ENCODE assay signal across 28 cellular contexts in the genomic region with DNA sequence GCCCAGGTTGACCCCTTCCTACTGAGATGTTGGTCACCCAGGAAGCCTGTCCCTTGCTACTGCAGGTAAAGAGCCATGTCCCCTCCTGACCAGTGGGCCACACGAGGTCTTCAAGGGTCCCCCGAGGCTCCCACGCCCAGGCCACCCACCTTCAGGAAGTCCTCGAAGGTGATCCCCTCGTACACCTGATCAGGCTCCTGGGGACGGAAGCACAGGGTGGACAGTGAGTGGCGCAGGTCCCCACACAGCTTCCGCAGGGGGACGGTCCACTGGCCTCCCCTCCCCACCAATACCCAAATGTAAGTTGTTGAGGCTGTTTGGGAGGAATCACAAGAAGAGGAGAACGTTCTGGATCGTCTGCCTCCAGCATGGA. TPM values are rescaled to one million over a fixed set of nuclear protein-coding genes. Genes with fewer than 3 reads are reported as not detected.
"Had no signal": no experiment of that assay in that cellular context is flagged by ENCODE, and none has a peak within 500 bp of the region (broad histone marks: within the 10 kb centered on the region; RNA-seq: fewer than 3 reads in every experiment).

No MANE protein-coding gene starts in this region.

- H3K27me3 Mint-ChIP-seq: activated naive CD8-positive, alpha-beta T cell treated with anti-CD3 and anti-CD28 coated beads for 36 hours; dendritic cell treated with granulocyte-macrophage colony-stimulating factor and Interleukin-4, amounts not matched to agents 40 ng/mL and 50 ng/mL, for 4 days had no signal

- H3K4me3 Mint-ChIP-seq: activated naive CD4-positive, alpha-beta T cell treated with anti-CD3 and anti-CD28 coated beads for 36 hours; activated naive CD8-positive, alpha-beta T cell treated with anti-CD3 and anti-CD28 coated beads for 36 hours; dendritic cell treated with granulocyte-macrophage colony-stimulating factor and Interleukin-4, amounts not matched to agents 40 ng/mL and 50 ng/mL, for 4 days; endodermal cell; mesothelial cell of epicardium; naive thymus-derived CD4-positive, alpha-beta T cell; T-helper 1 cell treated with Interleukin-12 subunit alpha and Interleukin-12 subunit beta and Interleukin-4 antibody, amounts not matched to agents 30 μg/mL and 1 μg/mL, for 36 hours had no signal

- H3K4me1 ChIP-seq: foreskin keratinocyte, parathyroid adenoma, psoas muscle had no signal

- H3K36me3 ChIP-seq: brain microvascular endothelial cell, esophagus muscularis mucosa, tibial nerve had no signal

- DNase-seq: activated CD4-positive, alpha-beta T cell treated with anti-CD3 and anti-CD28 coated beads for 4 hours; activated CD4-positive, alpha-beta T cell treated with anti-CD3 and anti-CD28 coated beads, Interleukin-2, amount 50 U/mL, for 4 hours; activated effector memory CD4-positive, alpha-beta T cell treated with anti-CD3 and anti-CD28 coated beads, Interleukin-2, amount 50 U/mL, for 16 hours; activated naive CD4-positive, alpha-beta T cell treated with anti-CD3 and anti-CD28 coated beads for 36 hours; activated naive CD8-positive, alpha-beta T cell treated with anti-CD3 and anti-CD28 coated beads for 36 hours; activated T-cell treated with anti-CD3 and anti-CD28 coated beads for 4 hours; amniotic stem cell; central memory CD4-positive, alpha-beta T cell; foreskin keratinocyte; kidney glomerular epithelial cell; mammary epithelial cell; naive thymus-derived CD4-positive, alpha-beta T cell; occipital lobe; psoas muscle; stimulated activated CD4-positive, alpha-beta T cell treated with anti-CD3 and anti-CD28 coated beads, Interleukin-15, amount 100 ng/mL, for 24 hours; stimulated activated CD4-positive, alpha-beta T cell treated with anti-CD3 and anti-CD28 coated beads, Interleukin-2, amount 100 ng/mL, for 24 hours; stimulated activated naive CD4-positive, alpha-beta T cell; T-helper 9 cell had no signal

- H3K27ac ChIP-seq: brain microvascular endothelial cell, esophagus muscularis mucosa, foreskin keratinocyte, parathyroid adenoma, psoas muscle, tibial nerve, VCaP had no signal

- H3K79me2 ChIP-seq: parathyroid adenoma had no signal

- H3K27me3 ChIP-seq: heart left ventricle had no signal

- H3K9me3 Mint-ChIP-seq: activated naive CD4-positive, alpha-beta T cell treated with anti-CD3 and anti-CD28 coated beads for 36 hours; activated naive CD8-positive, alpha-beta T cell treated with anti-CD3 and anti-CD28 coated beads for 36 hours; dendritic cell treated with granulocyte-macrophage colony-stimulating factor and Interleukin-4, amounts not matched to agents 40 ng/mL and 50 ng/mL, for 4 days; endodermal cell; mesothelial cell of epicardium; T-helper 1 cell treated with Interleukin-12 subunit alpha and Interleukin-12 subunit beta and Interleukin-4 antibody, amounts not matched to agents 30 μg/mL and 1 μg/mL, for 36 hours had no signal

- H3K36me3 Mint-ChIP-seq: activated naive CD8-positive, alpha-beta T cell treated with anti-CD3 and anti-CD28 coated beads for 36 hours; mesothelial cell of epicardium; naive thymus-derived CD4-positive, alpha-beta T cell had no signal

- H3K9me3 ChIP-seq: esophagus muscularis mucosa, heart left ventricle, psoas muscle, tibial nerve had no signal

- ATAC-seq: psoas muscle had no signal

- H2AFZ ChIP-seq: parathyroid adenoma had no signal

- H3K4me3 ChIP-seq: esophagus muscularis mucosa, heart left ventricle, psoas muscle, tibial nerve had no signal

- H3K9ac ChIP-seq: parathyroid adenoma had no signal

- H3K27ac Mint-ChIP-seq: activated naive CD4-positive, alpha-beta T cell treated with anti-CD3 and anti-CD28 coated beads for 36 hours; activated naive CD8-positive, alpha-beta T cell treated with anti-CD3 and anti-CD28 coated beads for 36 hours; dendritic cell treated with granulocyte-macrophage colony-stimulating factor and Interleukin-4, amounts not matched to agents 40 ng/mL and 50 ng/mL, for 4 days; endodermal cell; mesothelial cell of epicardium; naive thymus-derived CD4-positive, alpha-beta T cell; T-helper 1 cell treated with Interleukin-12 subunit alpha and Interleukin-12 subunit beta and Interleukin-4 antibody, amounts not matched to agents 30 μg/mL and 1 μg/mL, for 36 hours had no signal

RNA-seq across cellular contexts. Expression of a gene that starts 57.4 kb away (rescaled TPM):
- total RNA-seq: foreskin keratinocyte, mesothelial cell of epicardium had no signal
- polyA plus RNA-seq: mammary epithelial cell had no signal
